ENCODE assay signal across 14 cellular contexts in genomic region chr2:48755473-48755872, GRCh38. TPM values are rescaled to one million over a fixed set of nuclear protein-coding genes. Genes with fewer than 3 reads are reported as not detected.
DNase-seq lines count a peak whose midpoint lies in the region; ATAC-seq, FAIRE-seq and TF ChIP-seq lines count a peak whose summit lies in the region.
"Had no signal": no experiment of that assay in that cellular context is flagged by ENCODE, and none has a peak within 500 bp of the region (broad histone marks: within the 10 kb centered on the region; RNA-seq: fewer than 3 reads in every experiment).

TSS of gene LHCGR (minus strand) at chr2:48755724. CDS start at chr2:48755671, 53 bp downstream.

- no peaks in the 10 kb centered on the region for H3K4me1 Mint-ChIP-seq in natural killer cell treated with Interleukin-12 subunit alpha and Interleukin-12 subunit beta and Interleukin-15 and Interleukin-18, amount 100 ng/mL, for 72 hours (ENCODE audit: low read depth in 2 of 2)
- no peaks in the 10 kb centered on the region for H3K4me1 Mint-ChIP-seq in natural killer cell
- peaks cover 14% of the 10 kb centered on the region for H3K4me1 Mint-ChIP-seq in mesothelial cell of epicardium
- H3K4me1 Mint-ChIP-seq: activated CD4-positive, alpha-beta memory T cell treated with anti-CD3 and anti-CD28 coated beads, Interleukin-2, amount 10 ng/mL, durations not matched to agents 7 days and 5 days had no signal

- peak within 1 kb of the TSS in 1 of 4 experiments; percentile 33 for H3K4me3 ChIP-seq in fibroblast of lung (replicated peaks in 1 of 4; ENCODE audit: control extremely low read depth in 1 of 4, insufficient read depth in 1 of 4, low read depth in 3 of 4, low read length in 4 of 4)
- H3K4me3 ChIP-seq in aorta (ENCODE audit: low read length in 2 of 2) = no peak within 1 kb of the TSS
- H3K4me3 ChIP-seq in sigmoid colon = peak within 1 kb of the TSS in 1 of 4 donors; percentile 17
- H3K4me3 ChIP-seq: body of pancreas, SJSA1 had no signal

- no peak for TF ChIP-seq CTCF in natural killer cell (IDR thresholded peaks at IDR 0.05)
- no peak for TF ChIP-seq CTCF in fibroblast of lung (conservative IDR thresholded peaks at IDR 0.05 in 1 of 2, IDR thresholded peaks at IDR 0.05 in 1 of 2; ENCODE audit: low read depth in 1 of 2, low read length in 2 of 2)
- no peak for TF ChIP-seq CTCF in mesothelial cell of epicardium (IDR thresholded peaks at IDR 0.05; ENCODE audit: unreplicated experiment)
- TF ChIP-seq CTCF in sigmoid colon (IDR thresholded peaks at IDR 0.05) = no peak

- WGBS in aorta, 2 donors = 5 to 6% methylated on average over 37 of the region's 37 CpGs
- 7 to 9% methylated on average over 37 of the region's 37 CpGs for WGBS in sigmoid colon, 2 donors

- H3K27ac Mint-ChIP-seq in natural killer cell treated with Interleukin-12 subunit alpha and Interleukin-12 subunit beta and Interleukin-15 and Interleukin-18, amount 100 ng/mL, for 72 hours = no peak within 1 kb of the TSS
- H3K27ac Mint-ChIP-seq in natural killer cell = no peak within 1 kb of the TSS
- no peak within 1 kb of the TSS for H3K27ac Mint-ChIP-seq in mesothelial cell of epicardium
- H3K27ac Mint-ChIP-seq: activated CD4-positive, alpha-beta memory T cell treated with anti-CD3 and anti-CD28 coated beads, Interleukin-2, amount 10 ng/mL, durations not matched to agents 7 days and 5 days had no signal

- H3K9me3 Mint-ChIP-seq in natural killer cell treated with Interleukin-12 subunit alpha and Interleukin-12 subunit beta and Interleukin-15 and Interleukin-18, amount 100 ng/mL, for 72 hours = peaks cover 4% of the 10 kb centered on the region
- H3K9me3 Mint-ChIP-seq in natural killer cell (peaks cover 0 to 2% of the 10 kb centered on the region in 2 donors), mesothelial cell of epicardium (no peaks in the 10 kb centered on the region)
- H3K9me3 Mint-ChIP-seq: activated CD4-positive, alpha-beta memory T cell treated with anti-CD3 and anti-CD28 coated beads, Interleukin-2, amount 10 ng/mL, durations not matched to agents 7 days and 5 days had no signal

- H2AFZ ChIP-seq in fibroblast of lung (ENCODE audit: low read length) = no peak within 1 kb of the TSS

- H3K4me3 Mint-ChIP-seq in natural killer cell treated with Interleukin-12 subunit alpha and Interleukin-12 subunit beta and Interleukin-15 and Interleukin-18, amount 100 ng/mL, for 72 hours = no peak within 1 kb of the TSS
- H3K4me3 Mint-ChIP-seq in natural killer cell (no peak within 1 kb of the TSS), mesothelial cell of epicardium (peak within 1 kb of the TSS; percentile 56)
- H3K4me3 Mint-ChIP-seq: activated CD4-positive, alpha-beta memory T cell treated with anti-CD3 and anti-CD28 coated beads, Interleukin-2, amount 10 ng/mL, durations not matched to agents 7 days and 5 days had no signal

- intact Hi-C loops in natural killer cell (cut with micrococcal nuclease) = no loop called here
- intact Hi-C loops in aorta (cut with DNase I) = no loop called here
- intact Hi-C loops in sigmoid colon (cut with DNase I) = no loop called here

- no peaks in the 10 kb centered on the region for H3K9me3 ChIP-seq in fibroblast of lung (ENCODE audit: control insufficient read depth, insufficient read depth, low read depth, low read length)
- no peaks in the 10 kb centered on the region for H3K9me3 ChIP-seq in aorta (ENCODE audit: control insufficient read depth, low read length)
- no peaks in the 10 kb centered on the region for H3K9me3 ChIP-seq in sigmoid colon
- H3K9me3 ChIP-seq: body of pancreas, SJSA1 had no signal

- TF ChIP-seq EP300 in sigmoid colon (IDR thresholded peaks at IDR 0.05) = no peak

- no peak within 1 kb of the TSS for H3K4me2 ChIP-seq in fibroblast of lung (ENCODE audit: extremely low read depth, insufficient read depth, low read length)

- H3K36me3 Mint-ChIP-seq in natural killer cell treated with Interleukin-12 subunit alpha and Interleukin-12 subunit beta and Interleukin-15 and Interleukin-18, amount 100 ng/mL, for 72 hours = no peaks in the 10 kb centered on the region
- H3K36me3 Mint-ChIP-seq in natural killer cell (no peaks in the 10 kb centered on the region), mesothelial cell of epicardium (no peaks in the 10 kb centered on the region)

- H3K79me2 ChIP-seq in fibroblast of lung (ENCODE audit: control insufficient read depth, insufficient read depth, low read length) = no peaks in the 10 kb centered on the region

- ATAC-seq in natural killer cell treated with Interleukin-12 subunit alpha and Interleukin-12 subunit beta and Interleukin-15 and Interleukin-18, amount 100 ng/mL, for 72 hours = peak; percentile 36 to 50
- ATAC-seq in natural killer cell (no peak), aorta (ENCODE audit: low FRiP score) (peak; percentile 73), GM21528 (IDR thresholded peaks at IDR 0.05; ENCODE audit: low FRiP score, unreplicated experiment) (no peak)
- ATAC-seq: body of pancreas, HCT116 had no signal

- DNase-seq in natural killer cell treated with Interleukin-12 subunit alpha and Interleukin-12 subunit beta and Interleukin-15 and Interleukin-18, amount 100 ng/mL, for 72 hours (ENCODE audit: low spot score) = no peak
- DNase-seq in natural killer cell = no peak
- peak; percentile 15 to 18 for DNase-seq in fibroblast of lung (ENCODE audit: low read depth in 2 of 2)
- DNase-seq in mesothelial cell of epicardium (ENCODE audit: low spot score in 2 of 2, unreplicated experiment in 2 of 2) = peak; percentile 22 to 47
- no peak for DNase-seq in aorta
- no peak for DNase-seq in sigmoid colon
- no peak for DNase-seq in GM19239 (ENCODE audit: insufficient read length, low spot score)
- DNase-seq: activated CD4-positive, alpha-beta memory T cell treated with anti-CD3 and anti-CD28 coated beads, Interleukin-2, amount 10 ng/mL, durations not matched to agents 7 days and 5 days; hippocampal formation had no signal

- no peaks in the 10 kb centered on the region for H3K36me3 ChIP-seq in fibroblast of lung (ENCODE audit: control insufficient read depth, insufficient read depth, low read length)
- no peaks in the 10 kb centered on the region for H3K36me3 ChIP-seq in aorta (ENCODE audit: control insufficient read depth in 1 of 2, insufficient read depth in 2 of 2, low read length in 1 of 2)
- no peaks in the 10 kb centered on the region for H3K36me3 ChIP-seq in sigmoid colon
- H3K36me3 ChIP-seq: SJSA1 had no signal

- H3K9ac ChIP-seq in fibroblast of lung (ENCODE audit: insufficient read depth, low read length) = no peak within 1 kb of the TSS

- H3K27me3 ChIP-seq in fibroblast of lung (ENCODE audit: control insufficient read depth, insufficient read depth, low read length) (no peaks in the 10 kb centered on the region), aorta (ENCODE audit: control insufficient read depth in 1 of 2, insufficient read depth in 2 of 2, low read length in 1 of 2) (no peaks in the 10 kb centered on the region), sigmoid colon (peaks cover 0 to 20% (median 7%) of the 10 kb centered on the region in 3 donors)
- H3K27me3 ChIP-seq: body of pancreas, SJSA1 had no signal

- no peak for FAIRE-seq in GM19239 (lab: Jason Lieb, UNC)

- no peak within 1 kb of the TSS for H3K27ac ChIP-seq in fibroblast of lung (ENCODE audit: insufficient read depth, low read length)
- no peak within 1 kb of the TSS for H3K27ac ChIP-seq in aorta (ENCODE audit: low read depth in 1 of 2, low read length in 2 of 2)
- no peak within 1 kb of the TSS for H3K27ac ChIP-seq in sigmoid colon
- H3K27ac ChIP-seq: body of pancreas, SJSA1 had no signal

- no peak for TF ChIP-seq POLR2A in sigmoid colon (IDR thresholded peaks at IDR 0.05)

- H4K20me1 ChIP-seq in fibroblast of lung (ENCODE audit: control insufficient read depth, extremely low read depth, insufficient read depth, low read length) = no peaks in the 10 kb centered on the region

- H3K4me1 ChIP-seq in fibroblast of lung (ENCODE audit: control insufficient read depth, extremely low read depth, insufficient read depth, low read length) (no peaks in the 10 kb centered on the region), aorta (ENCODE audit: control insufficient read depth in 1 of 2, insufficient read depth in 2 of 2, low read length in 2 of 2) (no peaks in the 10 kb centered on the region), sigmoid colon (peaks cover 0 to 7% (median 0%) of the 10 kb centered on the region in 4 donors)
- H3K4me1 ChIP-seq: SJSA1 had no signal

- peaks cover 21 to 31% of the 10 kb centered on the region in 2 donors for H3K27me3 Mint-ChIP-seq in natural killer cell treated with Interleukin-12 subunit alpha and Interleukin-12 subunit beta and Interleukin-15 and Interleukin-18, amount 100 ng/mL, for 72 hours
- H3K27me3 Mint-ChIP-seq in natural killer cell (ENCODE audit: low read depth in 2 of 2) (peaks cover 8 to 22% of the 10 kb centered on the region in 2 donors), mesothelial cell of epicardium (ENCODE audit: low read depth) (peaks cover 28% of the 10 kb centered on the region)

RNA-seq across cellular contexts. Expression of gene LHCGR, which starts in this region (rescaled TPM):
- total RNA-seq in natural killer cell treated with Interleukin-12 subunit alpha and Interleukin-12 subunit beta and Interleukin-15 and Interleukin-18, amount 100 ng/mL, for 72 hours = not detected
- not detected for total RNA-seq in natural killer cell
- not detected in 2 replicates for total RNA-seq in fibroblast of lung
- 0.12 TPM in 1 of 2 replicates, not detected in the other for polyA plus RNA-seq in fibroblast of lung
- polyA plus RNA-seq in fibroblast of lung (2012) = 0.20 TPM in 1 of 2 replicates, not detected in the other
- not detected in 2 replicates for polyA minus RNA-seq in fibroblast of lung (ENCODE audit: low replicate concordance)
- 0.13 TPM in 1 of 3 replicates, not detected in the others for total RNA-seq in mesothelial cell of epicardium
- under 1 TPM in 1 of 2 donors, not detected in 1; 0.42 TPM for total RNA-seq in aorta
- polyA plus RNA-seq in aorta = not detected
- total RNA-seq in sigmoid colon = not detected
- polyA plus RNA-seq in sigmoid colon = not detected
- total RNA-seq: activated CD4-positive, alpha-beta memory T cell treated with anti-CD3 and anti-CD28 coated beads, Interleukin-2, amount 10 ng/mL, durations not matched to agents 7 days and 5 days; body of pancreas; SJSA1 had no signal
- polyA plus RNA-seq: BJ had no signal

Comparison
In these comparisons a context has a peak if more than half of its experiments do, and no peak if none do; other contexts are left out.
1. Peak in ATAC-seq in natural killer cell treated with Interleukin-12 subunit alpha and Interleukin-12 subunit beta and Interleukin-15 and Interleukin-18, amount 100 ng/mL, for 72 hours; RNA of the gene not detected or under 1 TPM.
2. Peak in DNase-seq in fibroblast of lung; RNA of the gene not detected or under 1 TPM.
3. Peak in DNase-seq in mesothelial cell of epicardium; RNA of the gene not detected or under 1 TPM.
4. Peak in ATAC-seq in aorta; RNA of the gene not detected or under 1 TPM.